Comparison of ENCODE assay signal across 8 cellular contexts in genomic region chr1:161382214-161383019, GRCh38. TPM values are rescaled to one million over a fixed set of nuclear protein-coding genes. Genes with fewer than 3 reads are reported as not detected.
DNase-seq lines count a peak whose midpoint lies in the region; ATAC-seq, FAIRE-seq and TF ChIP-seq lines count a peak whose summit lies in the region.

No MANE protein-coding gene starts in this region.

- H3K4me1 ChIP-seq in PC-9 (replicated peaks; ENCODE audit: insufficient read depth) = peaks cover 23% of the 10 kb centered on the region

- H2AFZ ChIP-seq in PC-9 = peak overlapping the region; percentile 66

- H3K36me3 Mint-ChIP-seq in dendritic cell treated with granulocyte-macrophage colony-stimulating factor and Interleukin-4, amounts not matched to agents 40 ng/mL and 50 ng/mL, for 4 days (ENCODE audit: low read depth) = no peaks in the 10 kb centered on the region
- H3K36me3 Mint-ChIP-seq in memory B cell = no peaks in the 10 kb centered on the region

- DNase-seq in GM03348 (ENCODE audit: low spot score) (peak; percentile 68), LHCN-M2 (ENCODE audit: low read depth) (peak; percentile 84), PC-9 (peak in 1 of 2 experiments; percentile 78), memory B cell (ENCODE audit: low spot score in 2 of 2) (peak in 1 of 2 donors; percentile 34), urothelium cell line (ENCODE audit: low spot score) (peak; percentile 47)

- intact Hi-C loops in PC-9 (cut with micrococcal nuclease; ENCODE audit: unreplicated experiment) = loop anchor here (1.0 to 5.0 kb wide), 4 partner anchors 156 to 700 kb away; partner anchors contain the start of gene TOMM40L
- intact Hi-C loops in dendritic cell treated with granulocyte-macrophage colony-stimulating factor and Interleukin-4, amounts not matched to agents 40 ng/mL and 50 ng/mL, for 4 days (cut with micrococcal nuclease) = loop anchor here (1.0 to 5.0 kb wide), 2 partner anchors 155 to 170 kb away; no protein-coding TSS in a partner anchor

- H3K4me1 Mint-ChIP-seq in dendritic cell treated with granulocyte-macrophage colony-stimulating factor and Interleukin-4, amounts not matched to agents 40 ng/mL and 50 ng/mL, for 4 days (ENCODE audit: low read depth) = peaks cover 14% of the 10 kb centered on the region
- H3K4me1 Mint-ChIP-seq in memory B cell = peaks cover 9% of the 10 kb centered on the region

- H3K27ac ChIP-seq in PC-9 = peak overlapping the region; percentile 72

- H3K36me3 ChIP-seq in PC-9 (ENCODE audit: low read depth) = no peaks in the 10 kb centered on the region

- CTCF ChIA-PET in PC-9 (lab: Charles Lee) = interaction anchor here (0.5 to 1.5 kb wide), 9 partner anchors 17 to 699 kb away, joined by 3 to 9 read pairs (median 4); partner anchors contain the start of gene TOMM40L

- no peaks in the 10 kb centered on the region for H3K9me3 ChIP-seq in PC-9 (ENCODE audit: insufficient read depth, low read depth)

- H3K27me3 ChIP-seq in PC-9 (ENCODE audit: insufficient read depth, low read depth) = no peaks in the 10 kb centered on the region

- H3K4me3 ChIP-seq in PC-9 = peak overlapping the region; percentile 28; the same call in 1 of the 2 replicates

- H3K9me2 ChIP-seq in PC-9 (ENCODE audit: insufficient read depth) = no peaks in the 10 kb centered on the region

- ATAC-seq in memory B cell (ENCODE audit: low read depth) = peak; percentile 88
- ATAC-seq in HG03342 (IDR thresholded peaks at IDR 0.05; ENCODE audit: unreplicated experiment) = no peak
- ATAC-seq in GM19395 (IDR thresholded peaks at IDR 0.05; ENCODE audit: unreplicated experiment) = no peak

- H3K4me3 Mint-ChIP-seq in dendritic cell treated with granulocyte-macrophage colony-stimulating factor and Interleukin-4, amounts not matched to agents 40 ng/mL and 50 ng/mL, for 4 days = no peak overlapping the region
- no peak overlapping the region for H3K4me3 Mint-ChIP-seq in memory B cell

- H3K27ac Mint-ChIP-seq in dendritic cell treated with granulocyte-macrophage colony-stimulating factor and Interleukin-4, amounts not matched to agents 40 ng/mL and 50 ng/mL, for 4 days = peak overlapping the region; percentile 52
- no peak overlapping the region for H3K27ac Mint-ChIP-seq in memory B cell

- no peaks in the 10 kb centered on the region for H4K20me1 ChIP-seq in PC-9 (ENCODE audit: insufficient read depth)

- BruUV-seq in PC-9 (replicated peaks; lab: Mats Ljungman, UMichigan) = no TSS peak

- peak; percentile 83 for TF ChIP-seq CTCF in PC-9 (conservative IDR thresholded peaks at IDR 0.05)

- peak; percentile 74 for FAIRE-seq in urothelium cell line (lab: Jason Lieb, UNC)

- no peaks in the 10 kb centered on the region for H3K9me3 Mint-ChIP-seq in dendritic cell treated with granulocyte-macrophage colony-stimulating factor and Interleukin-4, amounts not matched to agents 40 ng/mL and 50 ng/mL, for 4 days
- H3K9me3 Mint-ChIP-seq in memory B cell = no peaks in the 10 kb centered on the region

- peaks cover 26% of the 10 kb centered on the region; the same call in 1 of the 2 replicates for H3F3A ChIP-seq in PC-9 (ENCODE audit: insufficient read depth, low read depth)

- H3K4me2 ChIP-seq in PC-9 = peak overlapping the region; percentile 79

- POLR2A ChIA-PET in PC-9 (lab: Charles Lee; ENCODE audit: unreplicated experiment) = interaction anchor here (0.6 to 0.7 kb wide), 2 partner anchors 171 to 203 kb away, joined by 3 to 4 read pairs; no protein-coding TSS in a partner anchor

- no peaks in the 10 kb centered on the region for H3K79me2 ChIP-seq in PC-9 (ENCODE audit: low read depth)

- peaks cover 2% of the 10 kb centered on the region for H3K27me3 Mint-ChIP-seq in dendritic cell treated with granulocyte-macrophage colony-stimulating factor and Interleukin-4, amounts not matched to agents 40 ng/mL and 50 ng/mL, for 4 days
- no peaks in the 10 kb centered on the region for H3K27me3 Mint-ChIP-seq in memory B cell

RNA-seq across cellular contexts. Expression of gene CFAP126, which starts 14.7 kb away (rescaled TPM):
- total RNA-seq in LHCN-M2 (2014; rRNA removed) (not detected in 2 replicates), PC-9 (2021) (1.5 TPM in 1 of 2 replicates, not detected in the other)
- not detected for polyA plus RNA-seq in LHCN-M2 (2012)
